Comparison of ENCODE assay signal across 10 cellular contexts in the genomic region with DNA sequence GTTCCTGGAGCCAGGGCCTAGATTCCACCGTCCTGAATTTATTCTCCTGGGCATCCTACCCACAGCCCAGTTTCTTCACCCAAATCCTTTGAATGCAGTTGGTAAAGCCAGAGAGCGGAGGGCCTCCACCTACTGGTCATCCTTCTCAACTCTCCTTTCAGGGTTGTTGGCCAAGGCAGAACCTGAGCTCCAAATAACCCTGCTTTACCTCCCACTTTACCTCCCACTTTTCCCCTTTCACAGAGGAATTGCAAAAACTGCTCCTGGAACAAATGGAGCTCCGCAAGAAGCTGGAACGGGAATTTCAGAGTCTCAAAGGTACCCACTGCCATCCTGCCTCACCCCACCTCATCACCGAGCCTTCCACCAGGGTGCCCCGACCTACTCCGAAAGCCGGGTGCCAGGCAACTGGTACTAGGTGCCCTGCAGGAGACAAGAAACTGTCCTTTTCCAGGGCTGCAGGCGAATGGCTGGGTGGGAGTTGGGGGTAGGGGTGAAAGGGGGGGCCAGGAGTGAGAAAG. TPM values are rescaled to one million over a fixed set of nuclear protein-coding genes. Genes with fewer than 3 reads are reported as not detected.
DNase-seq lines count a peak whose midpoint lies in the region; ATAC-seq and TF ChIP-seq lines count a peak whose summit lies in the region.
"Had no signal": no experiment of that assay in that cellular context is flagged by ENCODE, and none has a peak within 500 bp of the region (broad histone marks: within the 10 kb centered on the region; RNA-seq: fewer than 3 reads in every experiment).

No MANE protein-coding gene starts in this region.

- DNase-seq in GM23248 = peak; percentile 52
- DNase-seq in SK-N-SH = peak; percentile 60
- DNase-seq in kidney epithelial cell (ENCODE audit: low read depth) = no peak
- DNase-seq in ecto neural progenitor cell (ENCODE audit: low spot score) = no peak
- no peak for DNase-seq in central memory CD4-positive, alpha-beta T cell
- DNase-seq: erythroblast had no signal

- CTCF ChIA-PET in SK-N-SH (lab: Yijun Ruan, JAX) = interaction anchor here (0.6 to 9.4 kb wide), 16 partner anchors 9 to 886 kb away, joined by 3 to 123 read pairs (median 4); a partner anchor contains a TSS

- H3K79me2 ChIP-seq in GM23248 (ENCODE audit: insufficient read depth) = no peaks in the 10 kb centered on the region
- H3K79me2 ChIP-seq in SK-N-SH (ENCODE audit: insufficient read depth) = no peaks in the 10 kb centered on the region

- no peak overlapping the region for H3K4me3 Mint-ChIP-seq in stimulated activated memory B cell treated with anti-CD40 and anti-IgM and Interleukin-4, amounts not matched to agents 10 μg/mL and 1 μg/mL and 100 μg/mL, for 72 hours

- H3K9me2 ChIP-seq in GM23248 (ENCODE audit: insufficient read depth) (no peaks in the 10 kb centered on the region), SK-N-SH (no peaks in the 10 kb centered on the region)

- H3K27ac ChIP-seq in C4-2B (no peak overlapping the region), GM23248 (no peak overlapping the region), SK-N-SH (ENCODE audit: low read depth in 2 of 2, low read length in 1 of 2) (no peak overlapping the region)

- H3K4me3 ChIP-seq in GM23248 (no peak overlapping the region), SK-N-SH (ENCODE audit: low read depth in 2 of 2, low read length in 1 of 2) (no peak overlapping the region), kidney epithelial cell (ENCODE audit: low read depth, low read length) (no peak overlapping the region)

- WGBS in GM23248 (ENCODE audit: low coverage in 1 of 2, low lambda C conversion rate in 2 of 2, missing lambda C conversion rate in 2 of 2), 2 experiments = 62 to 63% methylated on average over 9 of the region's 9 CpGs
- 82% methylated on average over 9 of the region's 9 CpGs for WGBS in SK-N-SH (ENCODE audit: low lambda C conversion rate)

- H4K20me1 ChIP-seq in GM23248 (ENCODE audit: insufficient read depth) (no peaks in the 10 kb centered on the region), SK-N-SH (ENCODE audit: insufficient read depth) (no peaks in the 10 kb centered on the region)

- H2AFZ ChIP-seq in GM23248 (no peak overlapping the region), SK-N-SH (ENCODE audit: low read depth) (no peak overlapping the region)

- TF ChIP-seq CTCF in C4-2B (conservative IDR thresholded peaks at IDR 0.05) (peak; percentile 42), SK-N-SH (IDR thresholded peaks at IDR 0.05) (peak; percentile 43), kidney epithelial cell (IDR thresholded peaks at IDR 0.05; ENCODE audit: insufficient read depth, low read length, poor library complexity, severe bottlenecking) (peak; percentile 44)

- H3K9me3 ChIP-seq in GM23248 (ENCODE audit: low read depth) (no peaks in the 10 kb centered on the region), SK-N-SH (no peaks in the 10 kb centered on the region)
- H3K9me3 ChIP-seq: thoracic aorta had no signal

- no peaks in the 10 kb centered on the region for H3K9me3 Mint-ChIP-seq in stimulated activated memory B cell treated with anti-CD40 and anti-IgM and Interleukin-4, amounts not matched to agents 10 μg/mL and 1 μg/mL and 100 μg/mL, for 72 hours

- in situ Hi-C loops in GM23248 (cut with MboI) = loop anchor here (10.0 kb wide), 2 partner anchors 327 to 887 kb away; no protein-coding TSS in a partner anchor

- H3K9ac ChIP-seq in GM23248 = no peak overlapping the region
- H3K9ac ChIP-seq in SK-N-SH = no peak overlapping the region

- H3K36me3 Mint-ChIP-seq in stimulated activated memory B cell treated with anti-CD40 and anti-IgM and Interleukin-4, amounts not matched to agents 10 μg/mL and 1 μg/mL and 100 μg/mL, for 72 hours = no peaks in the 10 kb centered on the region

- ATAC-seq in esophagus mucosa = no peak
- ATAC-seq in stimulated activated memory B cell treated with anti-CD40 and anti-IgM and Interleukin-4, amounts not matched to agents 10 μg/mL and 1 μg/mL and 100 μg/mL, for 72 hours = no peak

- H3K4me1 Mint-ChIP-seq in stimulated activated memory B cell treated with anti-CD40 and anti-IgM and Interleukin-4, amounts not matched to agents 10 μg/mL and 1 μg/mL and 100 μg/mL, for 72 hours = peaks cover 53% of the 10 kb centered on the region

- H3K27me3 ChIP-seq in GM23248 (replicated peaks; ENCODE audit: insufficient read depth) (peaks cover 84% of the 10 kb centered on the region), SK-N-SH (ENCODE audit: insufficient read depth) (no peaks in the 10 kb centered on the region), kidney epithelial cell (ENCODE audit: control insufficient read depth, insufficient read depth, low read length) (peaks cover 95% of the 10 kb centered on the region)

- H3F3A ChIP-seq in GM23248 (ENCODE audit: insufficient read depth) (no peaks in the 10 kb centered on the region), SK-N-SH (replicated peaks; ENCODE audit: insufficient read depth) (no peaks in the 10 kb centered on the region)

- H3K27ac Mint-ChIP-seq in stimulated activated memory B cell treated with anti-CD40 and anti-IgM and Interleukin-4, amounts not matched to agents 10 μg/mL and 1 μg/mL and 100 μg/mL, for 72 hours = no peak overlapping the region

- H3K36me3 ChIP-seq in GM23248 (ENCODE audit: low read depth) (no peaks in the 10 kb centered on the region), SK-N-SH (replicated peaks in 1 of 2; ENCODE audit: control insufficient read depth in 1 of 2, insufficient read depth in 2 of 2, low read length in 1 of 2) (no peaks in the 10 kb centered on the region), kidney epithelial cell (ENCODE audit: control insufficient read depth, insufficient read depth, low read length) (no peaks in the 10 kb centered on the region)
- H3K36me3 ChIP-seq: thoracic aorta had no signal

- no peak for TF ChIP-seq EP300 in SK-N-SH (IDR thresholded peaks at IDR 0.05; ENCODE audit: borderline replicate concordance in 1 of 2, low read depth in 1 of 2, low read length in 1 of 2)

- peaks cover 84% of the 10 kb centered on the region for H3K27me3 Mint-ChIP-seq in stimulated activated memory B cell treated with anti-CD40 and anti-IgM and Interleukin-4, amounts not matched to agents 10 μg/mL and 1 μg/mL and 100 μg/mL, for 72 hours

- POLR2A ChIA-PET in SK-N-SH (lab: Yijun Ruan, JAX) = no interaction called here

- H3K4me2 ChIP-seq in GM23248 (ENCODE audit: unreplicated experiment) (no peak overlapping the region), SK-N-SH (no peak overlapping the region)

- H3K4me1 ChIP-seq in GM23248 (ENCODE audit: insufficient read depth) (no peaks in the 10 kb centered on the region), SK-N-SH (ENCODE audit: control insufficient read depth in 1 of 2, insufficient read depth in 2 of 2, low read depth in 1 of 2, low read length in 1 of 2) (peaks cover 0 to 10% of the 10 kb centered on the region in 2 experiments; a peak in 1 of 4 replicates)

- peak; percentile 62 for TF ChIP-seq RAD21 in SK-N-SH (IDR thresholded peaks at IDR 0.05; ENCODE audit: low read length)

TF ChIP-seq in SK-N-SH, 30 proteins besides CTCF, POLR2A, EP300 and RAD21:
- peak; percentile 44; the same call in 1 of the 2 replicates for TF ChIP-seq SMC3 (IDR thresholded peaks at IDR 0.05; ENCODE audit: low read depth, low read length)
- TF ChIP-seq RXRA (IDR thresholded peaks at IDR 0.05; ENCODE audit: borderline replicate concordance, low read depth) = no peak

RNA-seq across cellular contexts. Expression of a gene that starts 6.8 kb away (rescaled TPM):
- total RNA-seq in GM23248 (2014; rRNA removed; shearing (Covaris generic)) = 0.11 TPM in 1 of 2 replicates, not detected in the other
- not detected in 2 replicates for polyA plus RNA-seq in GM23248 (2016; fragmentation: Nextera tagmentation; extraction: Ambion mirVana)
- polyA plus RNA-seq in SK-N-SH (2012; rRNA removed) = 0.18 and 0.26 TPM in 2 replicates
- 0.09 TPM in 2 replicates for polyA plus RNA-seq in SK-N-SH (2012; cell fraction: cytosol; rRNA removed)
- 1.3 and 2.3 TPM in 2 replicates for polyA plus RNA-seq in SK-N-SH (2012; cell fraction: nucleus; rRNA removed)
- not detected in 2 replicates for total RNA-seq in kidney epithelial cell
- total RNA-seq in esophagus mucosa = 0.08 TPM

RNA-seq across cellular contexts. Expression of a gene that starts 7.8 kb away (rescaled TPM):
- total RNA-seq in GM23248 (2014; rRNA removed; shearing (Covaris generic)) = not detected in 2 replicates
- polyA plus RNA-seq in GM23248 (2016; fragmentation: Nextera tagmentation; extraction: Ambion mirVana) = not detected in 2 replicates
- polyA plus RNA-seq in SK-N-SH (2012; rRNA removed) = not detected in 2 replicates
- polyA plus RNA-seq in SK-N-SH (2012; cell fraction: cytosol; rRNA removed) = not detected in 2 replicates
- not detected in 2 replicates for polyA plus RNA-seq in SK-N-SH (2012; cell fraction: nucleus; rRNA removed)
- total RNA-seq in kidney epithelial cell = not detected in 2 replicates
- total RNA-seq in esophagus mucosa = not detected
- total RNA-seq: thoracic aorta had no signal

Comparison
In these comparisons a context has a peak if more than half of its experiments do, and no peak if none do; other contexts are left out.
1. DNase-seq: peak in GM23248 (single experiment) and SK-N-SH (single experiment); none in kidney epithelial cell (single experiment), ecto neural progenitor cell (single experiment) and central memory CD4-positive, alpha-beta T cell (single experiment).
2. Peak in every context shown above with its lines, with median percentiles within 50 percentile points of each other: CTCF ChIP-seq.